Comparison of ENCODE assay signal across 8 cellular contexts in genomic region chr17:75181110-75181509, GRCh38. TPM values are rescaled to one million over a fixed set of nuclear protein-coding genes. Genes with fewer than 3 reads are reported as not detected.
A peak's percentile ranks its signal among the peaks of the same experiment; 100 is the strongest.
DNase-seq lines count a peak whose midpoint lies in the region; ATAC-seq and TF ChIP-seq lines count a peak whose summit lies in the region.

No MANE protein-coding gene starts in this region.

- H3K9ac ChIP-seq in neural cell (ENCODE audit: low read length), result peak overlapping the region; percentile 87

- no peak for TF ChIP-seq RAD21 in neural cell (conservative IDR thresholded peaks at IDR 0.05)

- peak overlapping the region; percentile 98 for H3K4me3 ChIP-seq in BJ (ENCODE audit: low read depth, low read length)
- H3K4me3 ChIP-seq in MG63, result peak overlapping the region; percentile 84
- H3K4me3 ChIP-seq in effector memory CD4-positive, alpha-beta T cell (ENCODE audit: insufficient read depth, low read depth, low read length, poor library complexity, severe bottlenecking), result peak overlapping the region; percentile 74
- H3K4me3 ChIP-seq in neural cell (ENCODE audit: low read length), result peak overlapping the region; percentile 97

- POLR2A ChIA-PET in BJ (lab: Charles Lee), result no interaction called here

- no peak for TF ChIP-seq EP300 in neural cell (conservative IDR thresholded peaks at IDR 0.05; ENCODE audit: poor library complexity, severe bottlenecking)

- H3K36me3 ChIP-seq in BJ (ENCODE audit: control insufficient read depth, insufficient read depth, low read length), result peaks cover 5% of the 10 kb centered on the region
- peaks cover 54% of the 10 kb centered on the region for H3K36me3 ChIP-seq in MG63
- peaks cover 15% of the 10 kb centered on the region for H3K36me3 ChIP-seq in effector memory CD4-positive, alpha-beta T cell (ENCODE audit: control insufficient read depth, insufficient read depth, low read length)
- no peaks in the 10 kb centered on the region for H3K36me3 ChIP-seq in neural cell (ENCODE audit: insufficient read depth, low read length)

- CTCF ChIA-PET in BJ (lab: Yijun Ruan, JAX), result interaction anchor here (1.2 to 2.1 kb wide), 2 partner anchors 10 to 67 kb away, joined by 4 to 7 read pairs; no protein-coding TSS in a partner anchor

- peak overlapping the region; percentile 92 for H3K27ac ChIP-seq in effector memory CD4-positive, alpha-beta T cell (ENCODE audit: insufficient read depth, low read length, poor library complexity, severe bottlenecking)
- no peak overlapping the region for H3K27ac ChIP-seq in neural cell (ENCODE audit: low read length)

- no peak for TF ChIP-seq CTCF in BJ (IDR thresholded peaks at IDR 0.05; ENCODE audit: insufficient read depth, low read depth, low read length)
- TF ChIP-seq CTCF in neural cell (IDR thresholded peaks at IDR 0.05; ENCODE audit: poor library complexity, severe bottlenecking), result no peak

- H3K27me3 ChIP-seq in BJ (ENCODE audit: control insufficient read depth, insufficient read depth, low read length), result no peaks in the 10 kb centered on the region
- no peaks in the 10 kb centered on the region for H3K27me3 ChIP-seq in MG63
- H3K27me3 ChIP-seq in effector memory CD4-positive, alpha-beta T cell (replicated peaks; ENCODE audit: control insufficient read depth, insufficient read depth, low read length, poor library complexity, severe bottlenecking), result no peaks in the 10 kb centered on the region
- no peaks in the 10 kb centered on the region for H3K27me3 ChIP-seq in neural cell (ENCODE audit: insufficient read depth, low read depth, low read length)

- H3K9me2 ChIP-seq in neural cell (ENCODE audit: insufficient read depth, low read length), result no peaks in the 10 kb centered on the region

- DNase-seq in BJ (ENCODE audit: low read depth) (no peak), MG63 (no peak), NCI-H69 (lab: John Stamatoyannopoulos, UW) (no peak), COLO829 (ENCODE audit: low spot score) (no peak)
- DNase-seq in effector memory CD4-positive, alpha-beta T cell, result no peak

- ATAC-seq in GM19324 (IDR thresholded peaks at IDR 0.05; ENCODE audit: low FRiP score, unreplicated experiment), result no peak
- ATAC-seq in HG03095 (IDR thresholded peaks at IDR 0.05; ENCODE audit: unreplicated experiment), result no peak

- H3F3A ChIP-seq in neural cell (ENCODE audit: insufficient read depth, low read length, poor library complexity, severe bottlenecking), result no peaks in the 10 kb centered on the region

- peak overlapping the region; percentile 94 for H3K4me2 ChIP-seq in neural cell (ENCODE audit: low read length)

- H3K4me1 ChIP-seq in effector memory CD4-positive, alpha-beta T cell (ENCODE audit: control insufficient read depth, insufficient read depth, low read length, poor library complexity, severe bottlenecking), result peaks cover 12% of the 10 kb centered on the region

- no peak overlapping the region for H2AFZ ChIP-seq in neural cell (ENCODE audit: low read depth, low read length)

- H3K79me2 ChIP-seq in neural cell (replicated peaks; ENCODE audit: insufficient read depth, low read length), result peaks cover 58% of the 10 kb centered on the region

- H3K9me3 ChIP-seq in MG63, result no peaks in the 10 kb centered on the region
- no peaks in the 10 kb centered on the region for H3K9me3 ChIP-seq in effector memory CD4-positive, alpha-beta T cell (ENCODE audit: control insufficient read depth, low read length)
- no peaks in the 10 kb centered on the region for H3K9me3 ChIP-seq in neural cell (ENCODE audit: low read length)

- no peaks in the 10 kb centered on the region for H4K20me1 ChIP-seq in neural cell (ENCODE audit: insufficient read depth)

TF ChIP-seq in neural cell, 6 proteins besides CTCF, POLR2A, EP300 and RAD21:
- TF ChIP-seq EZH2 (IDR thresholded peaks at IDR 0.05; ENCODE audit: borderline replicate concordance, insufficient read depth, low read length, poor library complexity, severe bottlenecking) (no peak), REST (IDR thresholded peaks at IDR 0.05; ENCODE audit: borderline replicate concordance) (no peak), TAF1 (IDR thresholded peaks at IDR 0.05; ENCODE audit: low read depth) (no peak), SMC3 (conservative IDR thresholded peaks at IDR 0.05; ENCODE audit: poor library complexity) (no peak), POLR2AphosphoS5 (IDR thresholded peaks at IDR 0.05) (no peak), MXI1 (conservative IDR thresholded peaks at IDR 0.05; ENCODE audit: poor library complexity, severe bottlenecking) (no peak)
TF ChIP-seq in neural cell: peak in this region for 0.

RNA-seq across cellular contexts. Expression of gene SUMO2, which starts 1.6 kb away (rescaled TPM):
- polyA plus RNA-seq in BJ (2011; rRNA removed), result 131 and 304 TPM in 2 replicates
- 76.9 and 95.8 TPM in 2 replicates for polyA minus RNA-seq in BJ (2011; rRNA and poly(A)+ RNA removed)
- total RNA-seq in MG63 (2014; rRNA removed; shearing (Covaris generic); ENCODE audit: low replicate concordance), result 145 and 181 TPM in 2 replicates
- 224 and 283 TPM in 2 replicates for polyA plus RNA-seq in neural cell
- polyA minus RNA-seq in neural cell, result 120 and 137 TPM in 2 replicates

RNA-seq across cellular contexts. Expression of gene NUP85, which starts 24.4 kb away (rescaled TPM):
- 45.4 and 74.1 TPM in 2 replicates for polyA plus RNA-seq in BJ (2011; rRNA removed)
- 30.2 and 48.9 TPM in 2 replicates for polyA minus RNA-seq in BJ (2011; rRNA and poly(A)+ RNA removed)
- 75.0 and 100 TPM in 2 replicates for total RNA-seq in MG63 (2014; rRNA removed; shearing (Covaris generic); ENCODE audit: low replicate concordance)
- 74.5 and 84.1 TPM in 2 replicates for polyA plus RNA-seq in neural cell
- polyA minus RNA-seq in neural cell, result 33.8 and 36.6 TPM in 2 replicates

RNA-seq across cellular contexts. Expression of gene JPT1, which starts 26.8 kb away (rescaled TPM):
- polyA plus RNA-seq in BJ (2011; rRNA removed) (65.5 and 111 TPM in 2 replicates), neural cell (1,721 and 2,003 TPM in 2 replicates)
- 24.1 and 24.5 TPM in 2 replicates for polyA minus RNA-seq in BJ (2011; rRNA and poly(A)+ RNA removed)
- 117 and 285 TPM in 2 replicates for total RNA-seq in MG63 (2014; rRNA removed; shearing (Covaris generic); ENCODE audit: low replicate concordance)
- 1,072 and 1,108 TPM in 2 replicates for polyA minus RNA-seq in neural cell

RNA-seq across cellular contexts. Expression of gene NT5C, which starts 49.6 kb away (rescaled TPM):
- polyA plus RNA-seq in BJ (2011; rRNA removed) (38.3 and 61.8 TPM in 2 replicates), neural cell (58.7 and 74.0 TPM in 2 replicates)
- polyA minus RNA-seq in BJ (2011; rRNA and poly(A)+ RNA removed), result 13.7 and 21.7 TPM in 2 replicates
- 29.1 and 92.2 TPM in 2 replicates for total RNA-seq in MG63 (2014; rRNA removed; shearing (Covaris generic); ENCODE audit: low replicate concordance)
- 13.6 and 16.1 TPM in 2 replicates for polyA minus RNA-seq in neural cell

Comparison
In these comparisons a context has a peak if more than half of its experiments do, and no peak if none do; other contexts are left out.
1. RNA of gene JPT1, which starts 26.8 kb away (polyA plus RNA-seq): 1,721 to 2,003 TPM in neural cell; 65.5 to 111 TPM in BJ; every median in the first group is over 10 times any median in the second.
2. Peak in every context shown above with its lines, with median percentiles within 50 percentile points of each other: H3K4me3 ChIP-seq.